ENCODE assay signal across 17 cellular contexts in genomic region chr3:174191380-174191779, GRCh38.
DNase-seq lines count a peak whose midpoint lies in the region; ATAC-seq and TF ChIP-seq lines count a peak whose summit lies in the region.
"Had no signal": no experiment of that assay in that cellular context is flagged by ENCODE, and none has a peak within 500 bp of the region (broad histone marks: within the 10 kb centered on the region; RNA-seq: fewer than 3 reads in every experiment).

No MANE protein-coding gene starts in this region.

- ATAC-seq in natural killer cell: peak in 1 of 3 donors; percentile 63
- ATAC-seq in natural killer cell treated with Interleukin-12 subunit alpha and Interleukin-12 subunit beta and Interleukin-15 and Interleukin-18, amount 100 ng/mL, for 72 hours: no peak
- ATAC-seq in HG02870 (IDR thresholded peaks at IDR 0.05; ENCODE audit: unreplicated experiment): peak; percentile 53
- no peak for ATAC-seq in GM19351 (IDR thresholded peaks at IDR 0.05; ENCODE audit: unreplicated experiment)
- no peak for ATAC-seq in esophagus mucosa
- ATAC-seq in HG02973 (IDR thresholded peaks at IDR 0.05; ENCODE audit: unreplicated experiment): no peak
- ATAC-seq: stimulated activated naive CD8-positive, alpha-beta T cell treated with anti-CD3 and anti-CD28 coated beads, Interleukin-15, amount 100 ng/mL, for 72 hours had no signal

- H3K36me3 Mint-ChIP-seq in natural killer cell: no peaks in the 10 kb centered on the region
- no peaks in the 10 kb centered on the region for H3K36me3 Mint-ChIP-seq in natural killer cell treated with Interleukin-12 subunit alpha and Interleukin-12 subunit beta and Interleukin-15 and Interleukin-18, amount 100 ng/mL, for 72 hours
- H3K36me3 Mint-ChIP-seq: IgD-negative memory B cell had no signal

- no peak overlapping the region for H3K27ac Mint-ChIP-seq in natural killer cell
- no peak overlapping the region for H3K27ac Mint-ChIP-seq in natural killer cell treated with Interleukin-12 subunit alpha and Interleukin-12 subunit beta and Interleukin-15 and Interleukin-18, amount 100 ng/mL, for 72 hours
- H3K27ac Mint-ChIP-seq: IgD-negative memory B cell; stimulated activated naive CD8-positive, alpha-beta T cell treated with anti-CD3 and anti-CD28 coated beads, Interleukin-15, amount 100 ng/mL, for 72 hours had no signal

- H3K4me3 Mint-ChIP-seq in natural killer cell: peak overlapping the region; percentile 14
- H3K4me3 Mint-ChIP-seq in natural killer cell treated with Interleukin-12 subunit alpha and Interleukin-12 subunit beta and Interleukin-15 and Interleukin-18, amount 100 ng/mL, for 72 hours: no peak overlapping the region
- H3K4me3 Mint-ChIP-seq: IgD-negative memory B cell; stimulated activated naive CD8-positive, alpha-beta T cell treated with anti-CD3 and anti-CD28 coated beads, Interleukin-15, amount 100 ng/mL, for 72 hours had no signal

- peaks cover 6 to 13% of the 10 kb centered on the region in 2 donors for H3K4me1 Mint-ChIP-seq in natural killer cell
- peaks cover 0 to 6% of the 10 kb centered on the region in 2 donors for H3K4me1 Mint-ChIP-seq in natural killer cell treated with Interleukin-12 subunit alpha and Interleukin-12 subunit beta and Interleukin-15 and Interleukin-18, amount 100 ng/mL, for 72 hours (ENCODE audit: low read depth in 2 of 2)
- H3K4me1 Mint-ChIP-seq: IgD-negative memory B cell had no signal

- no peak for DNase-seq in natural killer cell
- no peak for DNase-seq in natural killer cell treated with Interleukin-12 subunit alpha and Interleukin-12 subunit beta and Interleukin-15 and Interleukin-18, amount 100 ng/mL, for 72 hours (ENCODE audit: low spot score)
- DNase-seq in RPMI8226: peak; percentile 56
- no peak for DNase-seq in NCI-H1092 (lab: John Stamatoyannopoulos, UW)
- DNase-seq: activated CD4-positive, CD25-positive, alpha-beta regulatory T cell treated with anti-CD3 and anti-CD28 coated beads, Interleukin-2, amount 50 U/mL, for 72 hours; activated effector memory CD4-positive, alpha-beta T cell treated with Interleukin-2 at 50 U/mL for 16 hours; DMS79; effector memory CD4-positive, alpha-beta T cell; islet precursor cell; NCI-H187; NK-92 treated with Interleukin-12 subunit alpha and Interleukin-12 subunit beta, amount 100 ng/mL, for 24 hours; stimulated activated naive CD8-positive, alpha-beta T cell treated with anti-CD3 and anti-CD28 coated beads, Interleukin-15, amount 100 ng/mL, for 72 hours had no signal

- peaks cover 0 to 2% of the 10 kb centered on the region in 2 donors for H3K9me3 Mint-ChIP-seq in natural killer cell
- peaks cover 3% of the 10 kb centered on the region for H3K9me3 Mint-ChIP-seq in natural killer cell treated with Interleukin-12 subunit alpha and Interleukin-12 subunit beta and Interleukin-15 and Interleukin-18, amount 100 ng/mL, for 72 hours
- H3K9me3 Mint-ChIP-seq: stimulated activated naive CD8-positive, alpha-beta T cell treated with anti-CD3 and anti-CD28 coated beads, Interleukin-15, amount 100 ng/mL, for 72 hours had no signal

- H3K27me3 Mint-ChIP-seq in natural killer cell (ENCODE audit: low read depth in 2 of 2): no peaks in the 10 kb centered on the region
- no peaks in the 10 kb centered on the region for H3K27me3 Mint-ChIP-seq in natural killer cell treated with Interleukin-12 subunit alpha and Interleukin-12 subunit beta and Interleukin-15 and Interleukin-18, amount 100 ng/mL, for 72 hours
- H3K27me3 Mint-ChIP-seq: IgD-negative memory B cell; stimulated activated naive CD8-positive, alpha-beta T cell treated with anti-CD3 and anti-CD28 coated beads, Interleukin-15, amount 100 ng/mL, for 72 hours had no signal

- intact Hi-C loops in natural killer cell (cut with micrococcal nuclease): no loop called here

- no peak for TF ChIP-seq CTCF in natural killer cell (IDR thresholded peaks at IDR 0.05)
